10 cellular contexts compared by ENCODE assay signal in the genomic region with DNA sequence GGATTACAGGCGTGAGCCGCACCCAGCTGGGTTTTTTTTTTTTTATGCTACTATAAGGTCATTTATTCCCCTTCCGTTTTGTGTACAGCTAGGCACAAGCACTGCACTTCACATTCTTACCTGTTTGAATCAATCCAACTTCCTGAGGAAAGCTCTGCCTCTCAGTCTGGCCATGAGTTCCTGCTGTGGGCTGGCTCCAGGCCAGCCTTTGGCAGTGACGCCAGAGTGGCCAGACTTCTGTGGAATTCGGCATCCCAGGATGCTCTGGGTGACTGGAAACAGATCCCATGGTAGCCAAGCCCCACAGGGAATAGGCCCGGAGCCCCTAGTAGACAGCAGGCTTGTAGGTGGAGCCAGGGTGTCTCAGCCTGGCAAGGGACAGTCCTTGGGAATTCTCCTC. TPM values are rescaled to one million over a fixed set of nuclear protein-coding genes. Genes with fewer than 3 reads are reported as not detected.
DNase-seq lines count a peak whose midpoint lies in the region; ATAC-seq and TF ChIP-seq lines count a peak whose summit lies in the region.
"Had no signal": no experiment of that assay in that cellular context is flagged by ENCODE, and none has a peak within 500 bp of the region (broad histone marks: within the 10 kb centered on the region; RNA-seq: fewer than 3 reads in every experiment).

No MANE protein-coding gene starts in this region.

- ATAC-seq in SK-N-SH treated with all-trans-retinoic acid at 6 μM for 48 hours (peak; percentile 78), GM18498 (IDR thresholded peaks at IDR 0.05; ENCODE audit: unreplicated experiment) (no peak)
- ATAC-seq: T-cell had no signal

- H3K9me3 ChIP-seq in esophagus muscularis mucosa (no peaks in the 10 kb centered on the region), tibial nerve (no peaks in the 10 kb centered on the region)

- H3K27me3 ChIP-seq in esophagus muscularis mucosa = no peaks in the 10 kb centered on the region
- H3K27me3 ChIP-seq in tibial nerve = no peaks in the 10 kb centered on the region

- WGBS in esophagus muscularis mucosa = 70% methylated on average over 4 of the region's 6 CpGs
- WGBS in tibial nerve, 2 donors = 52 to 68% methylated on average over 5 to 6 of the region's 6 CpGs

- no peak overlapping the region for H3K27ac ChIP-seq in esophagus muscularis mucosa (replicated peaks in 1 of 4)
- no peak overlapping the region for H3K27ac ChIP-seq in tibial nerve

- no peak for TF ChIP-seq EP300 in esophagus muscularis mucosa (IDR thresholded peaks at IDR 0.05)
- no peak for TF ChIP-seq EP300 in tibial nerve (IDR thresholded peaks at IDR 0.05)

- H3K4me3 ChIP-seq in esophagus muscularis mucosa (no peak overlapping the region), tibial nerve (no peak overlapping the region)

- intact Hi-C loops in esophagus muscularis mucosa (cut with DNase I) = no loop called here

- DNase-seq in G401 (ENCODE audit: low spot score) (peak; percentile 84), fibroblast of peridontal ligament (ENCODE audit: extremely low read depth) (peak; percentile 64), renal cortical epithelial cell (ENCODE audit: low read depth) (peak; percentile 93), esophagus muscularis mucosa (ENCODE audit: extremely low spot score) (no peak), tibial nerve (ENCODE audit: low spot score in 2 of 2) (no peak), iPS-NIHi7 (ENCODE audit: extremely low spot score) (no peak)
- DNase-seq: NCI-H1417, T-cell had no signal

- H3K36me3 ChIP-seq in esophagus muscularis mucosa (no peaks in the 10 kb centered on the region), tibial nerve (no peaks in the 10 kb centered on the region)

- H3K4me1 ChIP-seq in esophagus muscularis mucosa = peaks cover 8 to 30% (median 23%) of the 10 kb centered on the region in 4 donors
- H3K4me1 ChIP-seq in tibial nerve = peaks cover 0 to 35% (median 14%) of the 10 kb centered on the region in 4 donors

- TF ChIP-seq POLR2A in esophagus muscularis mucosa (IDR thresholded peaks at IDR 0.05; ENCODE audit: low read depth) (no peak), tibial nerve (IDR thresholded peaks at IDR 0.05) (no peak)

- in situ Hi-C loops in G401 (cut with HindIII; ENCODE audit: low sequenced_read_pairs) = no loop called here

- no peak for TF ChIP-seq CTCF in esophagus muscularis mucosa (IDR thresholded peaks at IDR 0.05)
- TF ChIP-seq CTCF in tibial nerve (IDR thresholded peaks at IDR 0.05) = no peak

TF ChIP-seq in SK-N-SH treated with all-trans-retinoic acid at 6 μM for 48 hours, 23 proteins besides CTCF, POLR2A, EP300 and RAD21:
- TF ChIP-seq ARNTL (CRISPR knock-in tag; IDR thresholded peaks at IDR 0.05; ENCODE audit: borderline replicate concordance, low read depth) = no peak
- no peak for TF ChIP-seq ZFP30 (CRISPR knock-in tag; IDR thresholded peaks at IDR 0.05)
- no peak for TF ChIP-seq PPARA (CRISPR knock-in tag; IDR thresholded peaks at IDR 0.05; ENCODE audit: borderline replicate concordance)
- no peak for TF ChIP-seq SNAI2 (CRISPR knock-in tag; IDR thresholded peaks at IDR 0.05)
- TF ChIP-seq ZNF8 (CRISPR knock-in tag; IDR thresholded peaks at IDR 0.05) = no peak
- peak; percentile 78; the same call in 1 of the 2 replicates for TF ChIP-seq CSDC2 (CRISPR knock-in tag; IDR thresholded peaks at IDR 0.05)
- peak; percentile 67; the same call in 1 of the 2 replicates for TF ChIP-seq OSR1 (CRISPR knock-in tag; IDR thresholded peaks at IDR 0.05)
- TF ChIP-seq ISL1 (CRISPR knock-in tag; IDR thresholded peaks at IDR 0.05) = no peak

RNA-seq across cellular contexts. Expression of gene TIMP4, which starts 21.5 kb away (rescaled TPM):
- total RNA-seq in G401 (2014; rRNA removed; shearing (Covaris generic)) = 0.12 TPM in 1 of 2 replicates, not detected in the other
- 0.25 and 0.69 TPM in 2 replicates for total RNA-seq in renal cortical epithelial cell
- total RNA-seq in esophagus muscularis mucosa = 10 to 100 TPM; 24.1 to 48.0 (median 30.5) TPM
- 100 to 1,000 TPM in 1 of 4 donors, 10 to 100 TPM in 3; 40.2 to 124 (median 48.4) TPM for total RNA-seq in tibial nerve
- total RNA-seq: T-cell had no signal

Comparison
In these comparisons a context has a peak if more than half of its experiments do, and no peak if none do; other contexts are left out.
1. DNase-seq: peak in G401 (single experiment), fibroblast of peridontal ligament (single experiment) and renal cortical epithelial cell (single experiment); none in esophagus muscularis mucosa (single experiment), tibial nerve (0 of 2) and iPS-NIHi7 (single experiment).
2. RNA of gene TIMP4, which starts 21.5 kb away (total RNA-seq): 40.2 to 124 TPM in tibial nerve and 24.1 to 48.0 TPM in esophagus muscularis mucosa; 0.25 to 0.69 TPM in renal cortical epithelial cell and 0.12 TPM in G401; every median in the first group is over 10 times any median in the second.